Comparison of ENCODE assay signal across 8 cellular contexts in the genomic region with DNA sequence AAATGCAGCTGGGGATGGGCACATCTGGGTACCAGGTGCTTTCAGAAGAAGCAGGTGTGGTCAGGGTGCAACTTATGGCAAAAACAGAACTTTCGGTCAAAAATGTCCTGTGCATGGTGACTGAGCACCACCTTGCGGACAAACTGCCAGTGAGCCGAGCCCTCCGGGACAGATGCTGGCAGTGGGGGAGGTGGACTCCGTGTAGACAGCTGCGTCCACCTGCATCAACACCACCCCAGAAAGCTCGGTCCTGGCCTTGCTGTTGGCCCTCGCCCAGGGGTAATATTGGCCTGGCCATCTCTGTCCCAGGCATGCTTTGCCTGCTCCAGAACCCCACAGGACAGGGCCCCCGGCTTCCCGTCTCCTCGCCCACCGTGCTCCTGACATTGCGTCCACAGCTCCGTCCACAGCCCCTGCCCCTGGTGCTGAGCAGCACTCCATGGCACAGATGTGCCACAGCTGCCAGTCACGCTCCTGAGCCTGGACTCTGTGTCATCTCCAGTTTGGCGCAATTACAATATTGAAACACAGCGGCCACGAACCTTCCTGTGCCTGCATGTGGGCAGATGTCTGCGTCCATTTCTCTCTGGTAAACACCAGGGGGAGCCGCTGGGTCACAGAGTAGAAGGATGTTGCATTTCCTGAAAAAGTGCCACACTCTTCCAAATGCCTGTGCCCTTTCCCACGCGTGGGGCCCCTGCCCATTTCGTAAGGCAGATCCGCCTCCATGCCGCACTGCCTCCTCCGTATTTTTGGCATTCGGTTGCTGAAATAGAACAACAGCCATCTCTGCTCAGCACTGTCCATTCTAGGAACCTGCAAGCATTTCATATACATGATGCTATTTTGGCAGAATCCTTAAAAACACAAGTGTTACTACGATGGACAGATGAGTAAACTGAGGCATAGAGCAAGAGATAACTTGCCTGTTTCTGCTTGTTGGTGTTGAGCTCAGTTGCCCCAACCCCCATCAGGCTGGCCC. TPM values are rescaled to one million over a fixed set of nuclear protein-coding genes. Genes with fewer than 3 reads are reported as not detected.
DNase-seq lines count a peak whose midpoint lies in the region; ATAC-seq and TF ChIP-seq lines count a peak whose summit lies in the region.

No MANE protein-coding gene starts in this region.

- peak; percentile 64 for ATAC-seq in HG03095 (IDR thresholded peaks at IDR 0.05; ENCODE audit: unreplicated experiment)
- peak; percentile 90 for ATAC-seq in left lung

- peak overlapping the region in 1 of 2 donors; percentile 1 for H3K9ac ChIP-seq in colonic mucosa (ENCODE audit: low read depth in 2 of 2, low read length in 2 of 2)

- no peaks in the 10 kb centered on the region for H3K36me3 ChIP-seq in colonic mucosa
- H3K36me3 ChIP-seq in left lung = no peaks in the 10 kb centered on the region

- peak; percentile 21 for TF ChIP-seq CTCF in colonic mucosa (IDR thresholded peaks at IDR 0.05)
- TF ChIP-seq CTCF in left lung (IDR thresholded peaks at IDR 0.05) = peak; percentile 63 to 67

- DNase-seq in NCI-H1436 (lab: John Stamatoyannopoulos, UW) (peak; percentile 66), NCI-H1436 treated with DMSO at 0.1 percent for 48 hours (lab: John Stamatoyannopoulos, UW) (no peak), NCI-H2227 treated with DMSO at 0.1 percent for 48 hours (lab: John Stamatoyannopoulos, UW) (peak; percentile 70), colonic mucosa (peak; percentile 75), left lung (peak; percentile 46 to 61)
- DNase-seq in activated CD4-positive, alpha-beta T cell treated with anti-CD3 and anti-CD28 coated beads for 24 hours (ENCODE audit: low read depth in 2 of 2) = peak; percentile 37 to 50
- peak; percentile 52 to 54 for DNase-seq in stimulated activated CD4-positive, alpha-beta T cell treated with anti-CD3 and anti-CD28 coated beads, Interleukin-2, amount 100 ng/mL, for 48 hours

- H3K4me1 ChIP-seq in colonic mucosa = peaks cover 5% of the 10 kb centered on the region
- peaks cover 0 to 10% of the 10 kb centered on the region in 2 donors for H3K4me1 ChIP-seq in left lung

- no peaks in the 10 kb centered on the region for H3K27me3 ChIP-seq in colonic mucosa
- peaks cover 0 to 8% of the 10 kb centered on the region in 2 donors for H3K27me3 ChIP-seq in left lung

- H3K4me3 ChIP-seq in colonic mucosa (no peak overlapping the region), left lung (no peak overlapping the region)

- H3K27ac ChIP-seq in colonic mucosa (no peak overlapping the region), left lung (no peak overlapping the region)

- H3K9me3 ChIP-seq in colonic mucosa (no peaks in the 10 kb centered on the region), left lung (no peaks in the 10 kb centered on the region)

- intact Hi-C loops in colonic mucosa (cut with DNase I) = loop anchor here (2.0 to 5.0 kb wide), 2 partner anchors 245 to 474 kb away; no protein-coding TSS in a partner anchor
- intact Hi-C loops in left lung (cut with DNase I) = loop anchor here (5.0 to 10.0 kb wide), 2 partner anchors 474 to 487 kb away; no protein-coding TSS in a partner anchor

RNA-seq across cellular contexts. Expression of gene SLC6A19, which starts 33.4 kb away (rescaled TPM):
- 10 to 100 TPM in 1 of 2 donors, under 1 TPM in 1; 0.67 to 56.2 TPM for total RNA-seq in colonic mucosa
- total RNA-seq in left lung = not detected

RNA-seq across cellular contexts. Expression of gene SLC12A7, which starts 56.2 kb away (rescaled TPM):
- total RNA-seq in colonic mucosa (10 to 100 TPM; 64.6 to 81.2 TPM), left lung (10 to 100 TPM; 39.4 to 45.0 TPM)

RNA-seq across cellular contexts. Expression of gene SLC6A18, which starts 57.2 kb away (rescaled TPM):
- under 1 TPM in 1 of 2 donors, not detected in 1; 0.27 TPM for total RNA-seq in colonic mucosa
- total RNA-seq in left lung = not detected
